15 cellular contexts compared by ENCODE assay signal in genomic region chr10:22647244-22647643, GRCh38.
DNase-seq lines count a peak whose midpoint lies in the region; ATAC-seq and TF ChIP-seq lines count a peak whose summit lies in the region.
"Had no signal": no experiment of that assay in that cellular context is flagged by ENCODE, and none has a peak within 500 bp of the region (broad histone marks: within the 10 kb centered on the region; RNA-seq: fewer than 3 reads in every experiment).

No MANE protein-coding gene starts in this region.

- CTCF ChIA-PET in CD4-positive, alpha-beta T cell (lab: Charles Lee) = interaction anchor here (1.3 to 1.8 kb wide), 4 partner anchors 10 to 36 kb away, joined by 3 to 6 read pairs (median 4); no protein-coding TSS in a partner anchor

- H3K9ac ChIP-seq in neural progenitor cell = no peak overlapping the region

- H2AFZ ChIP-seq in neural progenitor cell (replicated peaks) = no peak overlapping the region

- no peaks in the 10 kb centered on the region for H3K9me3 Mint-ChIP-seq in CD4-positive, alpha-beta T cell
- H3K9me3 Mint-ChIP-seq in IgD-negative memory B cell (no peaks in the 10 kb centered on the region), neural progenitor cell (peaks cover 2% of the 10 kb centered on the region)

- H3K9me3 ChIP-seq in CD4-positive, alpha-beta T cell (ENCODE audit: control insufficient read depth, low read length) = no peaks in the 10 kb centered on the region
- no peaks in the 10 kb centered on the region for H3K9me3 ChIP-seq in neural progenitor cell (ENCODE audit: low read depth)
- H3K9me3 ChIP-seq: esophagus muscularis mucosa, neutrophil, SJSA1 had no signal

- peaks cover 91% of the 10 kb centered on the region for H3K4me1 Mint-ChIP-seq in CD4-positive, alpha-beta T cell (ENCODE audit: low read depth)
- H3K4me1 Mint-ChIP-seq in IgD-negative memory B cell = peaks cover 78 to 83% (median 80%) of the 10 kb centered on the region in 3 donors
- peaks cover 33% of the 10 kb centered on the region for H3K4me1 Mint-ChIP-seq in neural progenitor cell

- no peak for ATAC-seq in CD4-positive, alpha-beta T cell (ENCODE audit: poor library complexity)
- ATAC-seq in GM19467 (IDR thresholded peaks at IDR 0.05; ENCODE audit: unreplicated experiment) = no peak

- intact Hi-C loops in CD4-positive, alpha-beta T cell (cut with DNase I, micrococcal nuclease) = loop anchor here in 1 of 2 experiments (2.0 kb wide), 1 partner anchor 16 kb away; no protein-coding TSS in a partner anchor

- H3K4me2 ChIP-seq in neural progenitor cell = peak overlapping the region; percentile 43

- peak overlapping the region; percentile 68 for H3K4me3 Mint-ChIP-seq in CD4-positive, alpha-beta T cell
- H3K4me3 Mint-ChIP-seq in IgD-negative memory B cell (peak overlapping the region in 3 of 4 donors; percentile 18 to 85 (median 49)), neural progenitor cell (no peak overlapping the region)

- H3F3A ChIP-seq in neural progenitor cell (ENCODE audit: low read depth) = no peaks in the 10 kb centered on the region

- H3K4me1 ChIP-seq in neural progenitor cell = peaks cover 41% of the 10 kb centered on the region

- POLR2A ChIA-PET in CD4-positive, alpha-beta T cell (lab: Charles Lee) = interaction anchor here (0.6 to 4.0 kb wide), 10 partner anchors 9 to 89 kb away, joined by 3 to 30 read pairs (median 10); partner anchors contain the start of gene PIP4K2A

- DNase-seq in CD4-positive, alpha-beta T cell = no peak
- DNase-seq in coronary artery (ENCODE audit: low spot score) (no peak), neural progenitor cell (ENCODE audit: low spot score) (no peak), SHP77 (lab: John Stamatoyannopoulos, UW) (no peak), OCI-M1 (lab: John Stamatoyannopoulos, UW) (no peak)
- no peak for DNase-seq in stimulated activated CD8-positive, alpha-beta memory T cell treated with anti-CD3 and anti-CD28 coated beads, Interleukin-4, amount 100 ng/mL, for 48 hours
- DNase-seq: activated CD4-positive, alpha-beta T cell treated with anti-CD3 and anti-CD28 coated beads for 1 hour; NCI-H1105; NCI-H526 treated with DMSO at 0.1 percent for 48 hours; stimulated activated CD4-positive, alpha-beta T cell treated with anti-CD3 and anti-CD28 coated beads, Interleukin-1b, Interleukin-23, amount 100 ng/mL, for 48 hours had no signal

- peaks cover 14% of the 10 kb centered on the region for H3K36me3 Mint-ChIP-seq in CD4-positive, alpha-beta T cell (ENCODE audit: low read depth)
- H3K36me3 Mint-ChIP-seq in IgD-negative memory B cell = no peaks in the 10 kb centered on the region
- H3K36me3 Mint-ChIP-seq in neural progenitor cell = no peaks in the 10 kb centered on the region

- no peaks in the 10 kb centered on the region for H3K36me3 ChIP-seq in neural progenitor cell
- H3K36me3 ChIP-seq: esophagus muscularis mucosa, neutrophil, SJSA1 had no signal

- H3K27ac Mint-ChIP-seq in CD4-positive, alpha-beta T cell = peak overlapping the region; percentile 91
- H3K27ac Mint-ChIP-seq in IgD-negative memory B cell = peak overlapping the region; percentile 55 to 89 (median 72)
- H3K27ac Mint-ChIP-seq in neural progenitor cell = peak overlapping the region; percentile 14

- no peaks in the 10 kb centered on the region for H4K20me1 ChIP-seq in neural progenitor cell (ENCODE audit: low read depth)

- H3K27me3 ChIP-seq in CD4-positive, alpha-beta T cell (ENCODE audit: control insufficient read depth, insufficient read depth, low read length) = no peaks in the 10 kb centered on the region
- no peaks in the 10 kb centered on the region for H3K27me3 ChIP-seq in neural progenitor cell
- H3K27me3 ChIP-seq: esophagus muscularis mucosa, neutrophil, SJSA1 had no signal

- H3K4me3 ChIP-seq in coronary artery (peak overlapping the region; percentile 49), neural progenitor cell (no peak overlapping the region)
- H3K4me3 ChIP-seq: esophagus muscularis mucosa, SJSA1 had no signal

- no peaks in the 10 kb centered on the region for H3K27me3 Mint-ChIP-seq in CD4-positive, alpha-beta T cell
- H3K27me3 Mint-ChIP-seq in IgD-negative memory B cell (no peaks in the 10 kb centered on the region), neural progenitor cell (ENCODE audit: insufficient read depth, low read depth) (peaks cover 3% of the 10 kb centered on the region)

- H3K79me2 ChIP-seq in neural progenitor cell (ENCODE audit: low read depth) = peaks cover 60% of the 10 kb centered on the region

- peak overlapping the region; percentile 66 for H3K27ac ChIP-seq in CD4-positive, alpha-beta T cell (ENCODE audit: low read depth, low read length)
- H3K27ac ChIP-seq in coronary artery = peak overlapping the region in 1 of 2 donors; percentile 23
- peak overlapping the region; percentile 39 for H3K27ac ChIP-seq in neural progenitor cell
- H3K27ac ChIP-seq: SJSA1 had no signal

- no peak for TF ChIP-seq CTCF in CD4-positive, alpha-beta T cell (IDR thresholded peaks at IDR 0.05)
- no peak for TF ChIP-seq CTCF in coronary artery (IDR thresholded peaks at IDR 0.05)
- no peak for TF ChIP-seq CTCF in neural progenitor cell (IDR thresholded peaks at IDR 0.05)

Comparison
In these comparisons a context has a peak if more than half of its experiments do, and no peak if none do; other contexts are left out.
1. H3K27ac Mint-ChIP-seq: peak in every context shown above with its lines; median percentile 91 in CD4-positive, alpha-beta T cell; 72 in IgD-negative memory B cell; 14 in neural progenitor cell.